Comparison of ENCODE assay signal across 1 cellular context in the genomic region with DNA sequence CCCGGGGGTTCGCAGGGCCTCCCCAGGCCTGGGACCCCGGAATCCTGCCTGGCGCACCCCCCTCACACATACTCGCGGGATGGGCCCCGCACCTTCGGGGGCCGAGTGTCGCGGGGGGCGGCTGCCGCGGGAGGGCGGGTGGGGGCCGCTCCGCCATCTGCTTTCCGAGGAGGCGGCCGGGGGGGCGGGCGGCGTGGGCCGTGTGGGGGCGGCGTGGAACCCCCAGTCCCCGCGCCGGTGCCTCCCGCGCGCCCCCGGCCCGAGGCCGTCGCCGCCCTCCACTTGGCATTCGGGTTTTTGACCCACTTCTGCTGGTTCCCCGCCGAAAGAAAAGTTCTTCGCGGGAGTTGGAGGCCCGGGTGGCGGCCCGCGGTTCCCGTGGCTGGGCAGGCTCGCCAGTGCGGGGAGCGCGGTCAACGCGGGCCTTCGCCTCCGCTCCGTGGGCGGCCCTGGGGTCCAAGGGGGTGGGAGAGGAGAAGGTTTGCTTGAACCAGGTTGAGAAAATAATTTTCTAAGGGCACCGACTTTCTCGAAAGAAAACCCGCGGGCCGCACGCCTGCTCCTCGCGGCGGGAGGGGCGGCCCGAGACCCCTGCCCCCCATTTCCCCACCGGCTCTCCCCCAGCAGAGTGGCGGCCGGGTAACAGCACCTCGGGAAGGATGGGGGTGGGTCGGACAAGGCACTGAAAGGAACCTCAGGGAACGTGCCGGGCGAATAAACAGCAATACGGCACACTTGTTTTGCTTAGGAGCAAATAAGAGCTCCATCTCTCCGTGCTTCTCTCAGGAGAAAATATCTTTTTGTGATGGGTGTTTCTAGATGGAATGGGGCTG.
A peak's percentile ranks its signal among the peaks of the same experiment; 100 is the strongest.
TF ChIP-seq lines count a peak whose summit lies in the region.

No MANE protein-coding gene starts in this region.

TF ChIP-seq in K562, 482 proteins besides CTCF, POLR2A, EP300 and RAD21 (continued from another document and continues in another):
- TF ChIP-seq, protein P1, sequence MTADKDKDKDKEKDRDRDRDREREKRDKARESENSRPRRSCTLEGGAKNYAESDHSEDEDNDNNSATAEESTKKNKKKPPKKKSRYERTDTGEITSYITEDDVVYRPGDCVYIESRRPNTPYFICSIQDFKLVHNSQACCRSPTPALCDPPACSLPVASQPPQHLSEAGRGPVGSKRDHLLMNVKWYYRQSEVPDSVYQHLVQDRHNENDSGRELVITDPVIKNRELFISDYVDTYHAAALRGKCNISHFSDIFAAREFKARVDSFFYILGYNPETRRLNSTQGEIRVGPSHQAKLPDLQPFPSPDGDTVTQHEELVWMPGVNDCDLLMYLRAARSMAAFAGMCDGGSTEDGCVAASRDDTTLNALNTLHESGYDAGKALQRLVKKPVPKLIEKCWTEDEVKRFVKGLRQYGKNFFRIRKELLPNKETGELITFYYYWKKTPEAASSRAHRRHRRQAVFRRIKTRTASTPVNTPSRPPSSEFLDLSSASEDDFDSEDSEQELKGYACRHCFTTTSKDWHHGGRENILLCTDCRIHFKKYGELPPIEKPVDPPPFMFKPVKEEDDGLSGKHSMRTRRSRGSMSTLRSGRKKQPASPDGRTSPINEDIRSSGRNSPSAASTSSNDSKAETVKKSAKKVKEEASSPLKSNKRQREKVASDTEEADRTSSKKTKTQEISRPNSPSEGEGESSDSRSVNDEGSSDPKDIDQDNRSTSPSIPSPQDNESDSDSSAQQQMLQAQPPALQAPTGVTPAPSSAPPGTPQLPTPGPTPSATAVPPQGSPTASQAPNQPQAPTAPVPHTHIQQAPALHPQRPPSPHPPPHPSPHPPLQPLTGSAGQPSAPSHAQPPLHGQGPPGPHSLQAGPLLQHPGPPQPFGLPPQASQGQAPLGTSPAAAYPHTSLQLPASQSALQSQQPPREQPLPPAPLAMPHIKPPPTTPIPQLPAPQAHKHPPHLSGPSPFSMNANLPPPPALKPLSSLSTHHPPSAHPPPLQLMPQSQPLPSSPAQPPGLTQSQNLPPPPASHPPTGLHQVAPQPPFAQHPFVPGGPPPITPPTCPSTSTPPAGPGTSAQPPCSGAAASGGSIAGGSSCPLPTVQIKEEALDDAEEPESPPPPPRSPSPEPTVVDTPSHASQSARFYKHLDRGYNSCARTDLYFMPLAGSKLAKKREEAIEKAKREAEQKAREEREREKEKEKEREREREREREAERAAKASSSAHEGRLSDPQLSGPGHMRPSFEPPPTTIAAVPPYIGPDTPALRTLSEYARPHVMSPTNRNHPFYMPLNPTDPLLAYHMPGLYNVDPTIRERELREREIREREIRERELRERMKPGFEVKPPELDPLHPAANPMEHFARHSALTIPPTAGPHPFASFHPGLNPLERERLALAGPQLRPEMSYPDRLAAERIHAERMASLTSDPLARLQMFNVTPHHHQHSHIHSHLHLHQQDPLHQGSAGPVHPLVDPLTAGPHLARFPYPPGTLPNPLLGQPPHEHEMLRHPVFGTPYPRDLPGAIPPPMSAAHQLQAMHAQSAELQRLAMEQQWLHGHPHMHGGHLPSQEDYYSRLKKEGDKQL (CRISPR knock-in tag; IDR thresholded peaks at IDR 0.05; ENCODE audit: borderline replicate concordance), result no peak
- no peak for TF ChIP-seq SRSF7 (optimal IDR thresholded peaks at IDR 0.05; ENCODE audit: low read depth, low read length)
- peak; percentile 47 for TF ChIP-seq PCBP1 (IDR thresholded peaks at IDR 0.05; ENCODE audit: low read depth, low read length, poor library complexity, severe bottlenecking)
- peak; percentile 62 for TF ChIP-seq CHD1 (IDR thresholded peaks at IDR 0.05; ENCODE audit: low read length)
- 0 out of 2 replicates have a peak, but pooled peaks have one; percentile 26 for TF ChIP-seq RB1 (IDR thresholded peaks at IDR 0.05; ENCODE audit: low read depth)
- TF ChIP-seq SETDB1 (IDR thresholded peaks at IDR 0.05; ENCODE audit: low read length), result no peak
- no peak for TF ChIP-seq MEF2D (tag; conservative IDR thresholded peaks at IDR 0.05; ENCODE audit: low read depth)
- TF ChIP-seq, protein P2, sequence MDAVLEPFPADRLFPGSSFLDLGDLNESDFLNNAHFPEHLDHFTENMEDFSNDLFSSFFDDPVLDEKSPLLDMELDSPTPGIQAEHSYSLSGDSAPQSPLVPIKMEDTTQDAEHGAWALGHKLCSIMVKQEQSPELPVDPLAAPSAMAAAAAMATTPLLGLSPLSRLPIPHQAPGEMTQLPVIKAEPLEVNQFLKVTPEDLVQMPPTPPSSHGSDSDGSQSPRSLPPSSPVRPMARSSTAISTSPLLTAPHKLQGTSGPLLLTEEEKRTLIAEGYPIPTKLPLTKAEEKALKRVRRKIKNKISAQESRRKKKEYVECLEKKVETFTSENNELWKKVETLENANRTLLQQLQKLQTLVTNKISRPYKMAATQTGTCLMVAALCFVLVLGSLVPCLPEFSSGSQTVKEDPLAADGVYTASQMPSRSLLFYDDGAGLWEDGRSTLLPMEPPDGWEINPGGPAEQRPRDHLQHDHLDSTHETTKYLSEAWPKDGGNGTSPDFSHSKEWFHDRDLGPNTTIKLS (IDR thresholded peaks at IDR 0.05; ENCODE audit: borderline replicate concordance, low read depth), result no peak
- TF ChIP-seq, protein P3, sequence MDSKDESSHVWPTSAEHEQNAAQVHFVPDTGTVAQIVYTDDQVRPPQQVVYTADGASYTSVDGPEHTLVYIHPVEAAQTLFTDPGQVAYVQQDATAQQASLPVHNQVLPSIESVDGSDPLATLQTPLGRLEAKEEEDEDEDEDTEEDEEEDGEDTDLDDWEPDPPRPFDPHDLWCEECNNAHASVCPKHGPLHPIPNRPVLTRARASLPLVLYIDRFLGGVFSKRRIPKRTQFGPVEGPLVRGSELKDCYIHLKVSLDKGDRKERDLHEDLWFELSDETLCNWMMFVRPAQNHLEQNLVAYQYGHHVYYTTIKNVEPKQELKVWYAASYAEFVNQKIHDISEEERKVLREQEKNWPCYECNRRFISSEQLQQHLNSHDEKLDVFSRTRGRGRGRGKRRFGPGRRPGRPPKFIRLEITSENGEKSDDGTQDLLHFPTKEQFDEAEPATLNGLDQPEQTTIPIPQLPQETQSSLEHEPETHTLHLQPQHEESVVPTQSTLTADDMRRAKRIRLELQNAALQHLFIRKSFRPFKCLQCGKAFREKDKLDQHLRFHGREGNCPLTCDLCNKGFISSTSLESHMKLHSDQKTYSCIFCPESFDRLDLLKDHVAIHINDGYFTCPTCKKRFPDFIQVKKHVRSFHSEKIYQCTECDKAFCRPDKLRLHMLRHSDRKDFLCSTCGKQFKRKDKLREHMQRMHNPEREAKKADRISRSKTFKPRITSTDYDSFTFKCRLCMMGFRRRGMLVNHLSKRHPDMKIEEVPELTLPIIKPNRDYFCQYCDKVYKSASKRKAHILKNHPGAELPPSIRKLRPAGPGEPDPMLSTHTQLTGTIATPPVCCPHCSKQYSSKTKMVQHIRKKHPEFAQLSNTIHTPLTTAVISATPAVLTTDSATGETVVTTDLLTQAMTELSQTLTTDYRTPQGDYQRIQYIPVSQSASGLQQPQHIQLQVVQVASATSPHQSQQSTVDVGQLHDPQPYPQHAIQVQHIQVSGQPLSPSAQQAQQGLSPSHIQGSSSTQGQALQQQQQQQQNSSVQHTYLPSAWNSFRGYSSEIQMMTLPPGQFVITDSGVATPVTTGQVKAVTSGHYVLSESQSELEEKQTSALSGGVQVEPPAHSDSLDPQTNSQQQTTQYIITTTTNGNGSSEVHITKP (IDR thresholded peaks at IDR 0.05; ENCODE audit: partially characterized antibody), result no peak
- TF ChIP-seq KDM5B (IDR thresholded peaks at IDR 0.05; ENCODE audit: insufficient replicate concordance, low read depth, low read length), result no peak
- TF ChIP-seq, protein P4, sequence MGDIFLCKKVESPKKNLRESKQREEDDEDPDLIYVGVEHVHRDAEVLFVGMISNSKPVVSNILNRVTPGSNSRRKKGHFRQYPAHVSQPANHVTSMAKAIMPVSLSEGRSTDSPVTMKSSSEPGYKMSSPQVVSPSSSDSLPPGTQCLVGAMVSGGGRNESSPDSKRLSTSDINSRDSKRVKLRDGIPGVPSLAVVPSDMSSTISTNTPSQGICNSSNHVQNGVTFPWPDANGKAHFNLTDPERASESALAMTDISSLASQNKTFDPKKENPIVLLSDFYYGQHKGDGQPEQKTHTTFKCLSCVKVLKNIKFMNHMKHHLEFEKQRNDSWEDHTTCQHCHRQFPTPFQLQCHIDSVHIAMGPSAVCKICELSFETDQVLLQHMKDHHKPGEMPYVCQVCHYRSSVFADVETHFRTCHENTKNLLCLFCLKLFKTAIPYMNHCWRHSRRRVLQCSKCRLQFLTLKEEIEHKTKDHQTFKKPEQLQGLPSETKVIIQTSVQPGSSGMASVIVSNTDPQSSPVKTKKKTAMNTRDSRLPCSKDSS (IDR thresholded peaks at IDR 0.05; ENCODE audit: low read depth, partially characterized antibody), result no peak
- TF ChIP-seq, protein P5, sequence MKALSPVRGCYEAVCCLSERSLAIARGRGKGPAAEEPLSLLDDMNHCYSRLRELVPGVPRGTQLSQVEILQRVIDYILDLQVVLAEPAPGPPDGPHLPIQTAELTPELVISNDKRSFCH (CRISPR knock-in tag; IDR thresholded peaks at IDR 0.05), result no peak
- TF ChIP-seq, protein P5 (tag; IDR thresholded peaks at IDR 0.05), result no peak
- TF ChIP-seq ZNF780A (CRISPR knock-in tag; IDR thresholded peaks at IDR 0.05), result no peak
- no peak for TF ChIP-seq BHLHE40 (IDR thresholded peaks at IDR 0.05; ENCODE audit: low read length)
- no peak for TF ChIP-seq ZNF408 (CRISPR knock-in tag; IDR thresholded peaks at IDR 0.05; ENCODE audit: low read depth)
- no peak for TF ChIP-seq GABPB2 (CRISPR knock-in tag; conservative IDR thresholded peaks at IDR 0.05)
- TF ChIP-seq E2F3 (CRISPR knock-in tag; IDR thresholded peaks at IDR 0.05), result no peak
- no peak for TF ChIP-seq BRCA1 (IDR thresholded peaks at IDR 0.05)
- TF ChIP-seq BRCA1 (CRISPR knock-in tag; IDR thresholded peaks at IDR 0.05), result no peak
- TF ChIP-seq TAF7 (tag; IDR thresholded peaks at IDR 0.05), result no peak
- TF ChIP-seq, protein P6, sequence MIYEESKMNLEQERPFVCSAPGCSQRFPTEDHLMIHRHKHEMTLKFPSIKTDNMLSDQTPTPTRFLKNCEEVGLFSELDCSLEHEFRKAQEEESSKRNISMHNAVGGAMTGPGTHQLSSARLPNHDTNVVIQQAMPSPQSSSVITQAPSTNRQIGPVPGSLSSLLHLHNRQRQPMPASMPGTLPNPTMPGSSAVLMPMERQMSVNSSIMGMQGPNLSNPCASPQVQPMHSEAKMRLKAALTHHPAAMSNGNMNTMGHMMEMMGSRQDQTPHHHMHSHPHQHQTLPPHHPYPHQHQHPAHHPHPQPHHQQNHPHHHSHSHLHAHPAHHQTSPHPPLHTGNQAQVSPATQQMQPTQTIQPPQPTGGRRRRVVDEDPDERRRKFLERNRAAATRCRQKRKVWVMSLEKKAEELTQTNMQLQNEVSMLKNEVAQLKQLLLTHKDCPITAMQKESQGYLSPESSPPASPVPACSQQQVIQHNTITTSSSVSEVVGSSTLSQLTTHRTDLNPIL (CRISPR knock-in tag; IDR thresholded peaks at IDR 0.05), result no peak
- TF ChIP-seq MAZ (CRISPR knock-in tag; conservative IDR thresholded peaks at IDR 0.05 in 1 of 2, IDR thresholded peaks at IDR 0.05 in 1 of 2), result no peak
- TF ChIP-seq, protein P7, sequence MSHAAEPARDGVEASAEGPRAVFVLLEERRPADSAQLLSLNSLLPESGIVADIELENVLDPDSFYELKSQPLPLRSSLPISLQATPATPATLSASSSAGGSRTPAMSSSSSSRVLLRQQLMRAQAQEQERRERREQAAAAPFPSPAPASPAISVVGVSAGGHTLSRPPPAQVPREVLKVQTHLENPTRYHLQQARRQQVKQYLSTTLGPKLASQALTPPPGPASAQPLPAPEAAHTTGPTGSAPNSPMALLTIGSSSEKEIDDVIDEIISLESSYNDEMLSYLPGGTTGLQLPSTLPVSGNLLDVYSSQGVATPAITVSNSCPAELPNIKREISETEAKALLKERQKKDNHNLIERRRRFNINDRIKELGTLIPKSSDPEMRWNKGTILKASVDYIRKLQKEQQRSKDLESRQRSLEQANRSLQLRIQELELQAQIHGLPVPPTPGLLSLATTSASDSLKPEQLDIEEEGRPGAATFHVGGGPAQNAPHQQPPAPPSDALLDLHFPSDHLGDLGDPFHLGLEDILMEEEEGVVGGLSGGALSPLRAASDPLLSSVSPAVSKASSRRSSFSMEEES (CRISPR knock-in tag; IDR thresholded peaks at IDR 0.05), result no peak
- TF ChIP-seq, protein P8, sequence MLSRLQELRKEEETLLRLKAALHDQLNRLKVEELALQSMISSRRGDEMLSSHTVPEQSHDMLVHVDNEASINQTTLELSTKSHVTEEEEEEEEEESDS (CRISPR knock-in tag; IDR thresholded peaks at IDR 0.05), result no peak
- TF ChIP-seq ZEB2 (IDR thresholded peaks at IDR 0.05), result no peak
- TF ChIP-seq, protein P9, sequence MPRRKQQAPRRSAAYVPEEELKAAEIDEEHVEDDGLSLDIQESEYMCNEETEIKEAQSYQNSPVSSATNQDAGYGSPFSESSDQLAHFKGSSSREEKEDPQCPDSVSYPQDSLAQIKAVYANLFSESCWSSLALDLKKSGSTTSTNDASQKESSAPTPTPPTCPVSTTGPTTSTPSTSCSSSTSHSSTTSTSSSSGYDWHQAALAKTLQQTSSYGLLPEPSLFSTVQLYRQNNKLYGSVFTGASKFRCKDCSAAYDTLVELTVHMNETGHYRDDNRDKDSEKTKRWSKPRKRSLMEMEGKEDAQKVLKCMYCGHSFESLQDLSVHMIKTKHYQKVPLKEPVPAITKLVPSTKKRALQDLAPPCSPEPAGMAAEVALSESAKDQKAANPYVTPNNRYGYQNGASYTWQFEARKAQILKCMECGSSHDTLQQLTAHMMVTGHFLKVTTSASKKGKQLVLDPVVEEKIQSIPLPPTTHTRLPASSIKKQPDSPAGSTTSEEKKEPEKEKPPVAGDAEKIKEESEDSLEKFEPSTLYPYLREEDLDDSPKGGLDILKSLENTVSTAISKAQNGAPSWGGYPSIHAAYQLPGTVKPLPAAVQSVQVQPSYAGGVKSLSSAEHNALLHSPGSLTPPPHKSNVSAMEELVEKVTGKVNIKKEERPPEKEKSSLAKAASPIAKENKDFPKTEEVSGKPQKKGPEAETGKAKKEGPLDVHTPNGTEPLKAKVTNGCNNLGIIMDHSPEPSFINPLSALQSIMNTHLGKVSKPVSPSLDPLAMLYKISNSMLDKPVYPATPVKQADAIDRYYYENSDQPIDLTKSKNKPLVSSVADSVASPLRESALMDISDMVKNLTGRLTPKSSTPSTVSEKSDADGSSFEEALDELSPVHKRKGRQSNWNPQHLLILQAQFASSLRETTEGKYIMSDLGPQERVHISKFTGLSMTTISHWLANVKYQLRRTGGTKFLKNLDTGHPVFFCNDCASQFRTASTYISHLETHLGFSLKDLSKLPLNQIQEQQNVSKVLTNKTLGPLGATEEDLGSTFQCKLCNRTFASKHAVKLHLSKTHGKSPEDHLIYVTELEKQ (CRISPR knock-in tag; IDR thresholded peaks at IDR 0.05), result no peak
- no peak for TF ChIP-seq PCBP2 (IDR thresholded peaks at IDR 0.05; ENCODE audit: low read depth, low read length, poor library complexity, severe bottlenecking)
- TF ChIP-seq, protein P10, sequence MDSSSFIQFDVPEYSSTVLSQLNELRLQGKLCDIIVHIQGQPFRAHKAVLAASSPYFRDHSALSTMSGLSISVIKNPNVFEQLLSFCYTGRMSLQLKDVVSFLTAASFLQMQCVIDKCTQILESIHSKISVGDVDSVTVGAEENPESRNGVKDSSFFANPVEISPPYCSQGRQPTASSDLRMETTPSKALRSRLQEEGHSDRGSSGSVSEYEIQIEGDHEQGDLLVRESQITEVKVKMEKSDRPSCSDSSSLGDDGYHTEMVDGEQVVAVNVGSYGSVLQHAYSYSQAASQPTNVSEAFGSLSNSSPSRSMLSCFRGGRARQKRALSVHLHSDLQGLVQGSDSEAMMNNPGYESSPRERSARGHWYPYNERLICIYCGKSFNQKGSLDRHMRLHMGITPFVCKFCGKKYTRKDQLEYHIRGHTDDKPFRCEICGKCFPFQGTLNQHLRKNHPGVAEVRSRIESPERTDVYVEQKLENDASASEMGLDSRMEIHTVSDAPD (CRISPR knock-in tag; IDR thresholded peaks at IDR 0.05), result no peak
- no peak for TF ChIP-seq EP400 (IDR thresholded peaks at IDR 0.05)
- TF ChIP-seq TAF9B (IDR thresholded peaks at IDR 0.05; ENCODE audit: partially characterized antibody), result no peak
- peak; percentile 70 for TF ChIP-seq ZBTB1 (CRISPR knock-in tag; IDR thresholded peaks at IDR 0.05; ENCODE audit: borderline replicate concordance, low read depth)
- TF ChIP-seq RBM22 (IDR thresholded peaks at IDR 0.05; ENCODE audit: low read depth, low read length, poor library complexity, severe bottlenecking), result no peak
